In the genomic region with DNA sequence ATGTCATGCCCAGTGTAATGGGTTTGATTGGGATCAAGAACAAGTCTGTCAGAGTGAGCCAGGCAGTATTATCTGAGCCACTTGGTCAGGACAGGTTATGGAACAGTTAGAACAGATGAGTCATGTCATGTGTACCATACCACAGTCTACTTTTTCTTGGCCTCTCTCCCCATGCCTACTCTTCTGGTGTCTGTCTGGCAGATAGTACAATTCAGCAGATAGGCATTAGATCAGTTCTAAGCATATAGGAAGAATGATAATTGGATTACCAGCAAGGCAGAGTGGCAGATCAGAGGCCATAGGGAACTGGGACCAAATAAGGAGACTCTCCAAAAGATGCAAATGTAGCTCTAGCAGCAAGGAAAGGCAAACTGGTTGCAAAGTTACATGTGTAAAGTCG, we compare ENCODE assay signal across 8 cellular contexts. TPM values are rescaled to one million over a fixed set of nuclear protein-coding genes. Genes with fewer than 3 reads are reported as not detected.
DNase-seq lines count a peak whose midpoint lies in the region; ATAC-seq, FAIRE-seq and TF ChIP-seq lines count a peak whose summit lies in the region.

No MANE protein-coding gene starts in this region.

- H3K36me3 Mint-ChIP-seq in glutamatergic neuron (ENCODE audit: unreplicated experiment), result peaks cover 4% of the 10 kb centered on the region

- H3K4me1 Mint-ChIP-seq in glutamatergic neuron (ENCODE audit: low read depth, unreplicated experiment), result peaks cover 8% of the 10 kb centered on the region

- peaks cover 3% of the 10 kb centered on the region for H3K36me3 ChIP-seq in OCI-LY3 (replicated peaks; ENCODE audit: low read depth, low read length)

- H4K20me1 ChIP-seq in OCI-LY3 (ENCODE audit: insufficient read depth, low read length), result peaks cover 62% of the 10 kb centered on the region

- H3K27me3 ChIP-seq in OCI-LY3 (ENCODE audit: low read depth, low read length), result no peaks in the 10 kb centered on the region

- no peak overlapping the region for H3K9ac ChIP-seq in OCI-LY3 (ENCODE audit: low read length)

- H3K79me2 ChIP-seq in OCI-LY3 (ENCODE audit: low read length), result peaks cover 81% of the 10 kb centered on the region

- FAIRE-seq in urothelium cell line (lab: Jason Lieb, UNC), result no peak

- peaks cover 44% of the 10 kb centered on the region for H3K4me1 ChIP-seq in OCI-LY3 (ENCODE audit: low read length)

- peaks cover 2% of the 10 kb centered on the region for H3K9me3 Mint-ChIP-seq in glutamatergic neuron (ENCODE audit: unreplicated experiment)

- no peak overlapping the region for H3K27ac ChIP-seq in OCI-LY3 (ENCODE audit: low read length)

- no peak overlapping the region for H2AFZ ChIP-seq in OCI-LY3 (ENCODE audit: low read depth, low read length)

- H3K4me3 Mint-ChIP-seq in glutamatergic neuron (ENCODE audit: unreplicated experiment), result no peak overlapping the region

- H3K4me2 ChIP-seq in OCI-LY3 (ENCODE audit: low read length), result peak overlapping the region; percentile 59; the same call in 1 of the 2 replicates

- peak; percentile 16 for DNase-seq in A172 (ENCODE audit: low spot score)
- peak; percentile 32 for DNase-seq in fibroblast of the aortic adventitia (ENCODE audit: low read depth)
- DNase-seq in urothelium cell line (ENCODE audit: low spot score), result peak; percentile 31
- no peak for DNase-seq in glutamatergic neuron
- no peak for DNase-seq in iPS-NIHi7 (ENCODE audit: extremely low spot score)
- DNase-seq in cerebellum (ENCODE audit: low spot score), result no peak

- H3K27ac Mint-ChIP-seq in glutamatergic neuron (ENCODE audit: unreplicated experiment), result no peak overlapping the region

- peak; percentile 64 for ATAC-seq in GM21619 (IDR thresholded peaks at IDR 0.05; ENCODE audit: unreplicated experiment)

- H3K27me3 Mint-ChIP-seq in glutamatergic neuron (ENCODE audit: unreplicated experiment), result no peaks in the 10 kb centered on the region

- no peaks in the 10 kb centered on the region for H3K9me3 ChIP-seq in OCI-LY3 (ENCODE audit: insufficient read depth, low read length)

- TF ChIP-seq CTCF in OCI-LY3 (IDR thresholded peaks at IDR 0.05; ENCODE audit: low read depth, low read length), result no peak
- no peak for TF ChIP-seq CTCF in fibroblast of the aortic adventitia (IDR thresholded peaks at IDR 0.05; ENCODE audit: insufficient read depth, low read length)
- TF ChIP-seq CTCF in glutamatergic neuron (IDR thresholded peaks at IDR 0.05; ENCODE audit: partially characterized antibody, unreplicated experiment), result no peak

- H3K4me3 ChIP-seq in OCI-LY3 (ENCODE audit: low read length), result no peak overlapping the region
- no peak overlapping the region for H3K4me3 ChIP-seq in fibroblast of the aortic adventitia (ENCODE audit: low read depth, low read length)

RNA-seq across cellular contexts. Expression of gene FBXO34, which starts 30.5 kb away (rescaled TPM):
- total RNA-seq in A172 (2014; rRNA removed; shearing (Covaris generic)), result 13.5 and 16.7 TPM in 2 replicates
- total RNA-seq in fibroblast of the aortic adventitia (ENCODE audit: low replicate concordance) (19.7 and 26.5 TPM in 2 replicates), glutamatergic neuron (ENCODE audit: unreplicated experiment) (13.6 TPM), cerebellum (29.5 TPM)

Comparison
In these comparisons a context has a peak if more than half of its experiments do, and no peak if none do; other contexts are left out.
1. DNase-seq: peak in A172 (single experiment), fibroblast of the aortic adventitia (single experiment) and urothelium cell line (single experiment); none in glutamatergic neuron (single experiment), iPS-NIHi7 (single experiment) and cerebellum (single experiment).